8 cellular contexts compared by ENCODE assay signal in genomic region chr3:155701882-155702465, GRCh38. TPM values are rescaled to one million over a fixed set of nuclear protein-coding genes. Genes with fewer than 3 reads are reported as not detected.
DNase-seq lines count a peak whose midpoint lies in the region; ATAC-seq and TF ChIP-seq lines count a peak whose summit lies in the region.

No MANE protein-coding gene starts in this region.

- peak; percentile 51 for TF ChIP-seq CTCF in astrocyte of the spinal cord (IDR thresholded peaks at IDR 0.05; ENCODE audit: low read depth, low read length)
- peak; percentile 66 for TF ChIP-seq CTCF in thoracic aorta (IDR thresholded peaks at IDR 0.05)

- H3K27me3 Mint-ChIP-seq in activated CD8-positive, alpha-beta memory T cell treated with anti-CD3 and anti-CD28 coated beads, Interleukin-2, amount 10 ng/mL, durations not matched to agents 7 days and 5 days: peaks cover 7% of the 10 kb centered on the region

- CTCF ChIA-PET in activated CD8-positive, alpha-beta memory T cell treated with anti-CD3 and anti-CD28 coated beads, Interleukin-2, amount 10 ng/mL, durations not matched to agents 7 days and 5 days (lab: Charles Lee): interaction anchor here (0.5 to 2.9 kb wide), 11 partner anchors 9 to 498 kb away, joined by 3 to 28 read pairs (median 3); partner anchors contain the start of gene C3orf33

- H3K27ac ChIP-seq in iPS DF 6.9 (ENCODE audit: low read length): no peak overlapping the region
- no peak overlapping the region for H3K27ac ChIP-seq in thoracic aorta

- DNase-seq in activated CD8-positive, alpha-beta memory T cell treated with anti-CD3 and anti-CD28 coated beads, Interleukin-2, amount 10 ng/mL, durations not matched to agents 7 days and 5 days: no peak
- DNase-seq in activated CD8-positive, alpha-beta memory T cell treated with anti-CD3 and anti-CD28 coated beads for 24 hours: no peak
- DNase-seq in NCI-H446 treated with DMSO at 0.1 percent for 48 hours (lab: John Stamatoyannopoulos, UW) (peak; percentile 58), astrocyte of the spinal cord (ENCODE audit: low read depth, low spot score) (peak; percentile 71), iPS DF 6.9 (ENCODE audit: low read depth, low spot score) (peak; percentile 13), thoracic aorta (ENCODE audit: low spot score) (no peak)
- no peak for DNase-seq in activated CD4-positive, alpha-beta T cell treated with anti-CD3 and anti-CD28 coated beads for 48 hours

- WGBS in iPS DF 6.9 (ENCODE audit: insufficient coverage, insufficient read length): no CpG with 5 or more reads among the region's 5 CpGs

- H3K9me3 Mint-ChIP-seq in activated CD8-positive, alpha-beta memory T cell treated with anti-CD3 and anti-CD28 coated beads, Interleukin-2, amount 10 ng/mL, durations not matched to agents 7 days and 5 days (ENCODE audit: low read depth): no peaks in the 10 kb centered on the region

- no peak overlapping the region for H3K27ac Mint-ChIP-seq in activated CD8-positive, alpha-beta memory T cell treated with anti-CD3 and anti-CD28 coated beads, Interleukin-2, amount 10 ng/mL, durations not matched to agents 7 days and 5 days

- H3K9me3 ChIP-seq in iPS DF 6.9 (ENCODE audit: control insufficient read depth, insufficient read depth, low read length): no peaks in the 10 kb centered on the region
- H3K9me3 ChIP-seq in thoracic aorta: no peaks in the 10 kb centered on the region

- ATAC-seq in activated CD8-positive, alpha-beta memory T cell treated with anti-CD3 and anti-CD28 coated beads, Interleukin-2, amount 10 ng/mL, durations not matched to agents 7 days and 5 days: peak; percentile 45
- ATAC-seq in HG03378 (IDR thresholded peaks at IDR 0.05; ENCODE audit: unreplicated experiment) (peak; percentile 73), thoracic aorta (ENCODE audit: insufficient number of reproducible peaks, low FRiP score, low read depth) (peak; percentile 47)

- no peaks in the 10 kb centered on the region for H3K36me3 Mint-ChIP-seq in activated CD8-positive, alpha-beta memory T cell treated with anti-CD3 and anti-CD28 coated beads, Interleukin-2, amount 10 ng/mL, durations not matched to agents 7 days and 5 days

- no peaks in the 10 kb centered on the region for H3K36me3 ChIP-seq in iPS DF 6.9 (ENCODE audit: control insufficient read depth, insufficient read depth, low read length)
- H3K36me3 ChIP-seq in thoracic aorta: no peaks in the 10 kb centered on the region

- in situ Hi-C loops in astrocyte of the spinal cord (cut with HindIII; ENCODE audit: low sequenced_read_pairs): no loop called here

- no peak overlapping the region for H3K4me3 ChIP-seq in astrocyte of the spinal cord (ENCODE audit: low read depth, low read length)
- no peak overlapping the region for H3K4me3 ChIP-seq in iPS DF 6.9 (ENCODE audit: low read length)
- no peak overlapping the region for H3K4me3 ChIP-seq in thoracic aorta

- no peaks in the 10 kb centered on the region for H3K4me1 Mint-ChIP-seq in activated CD8-positive, alpha-beta memory T cell treated with anti-CD3 and anti-CD28 coated beads, Interleukin-2, amount 10 ng/mL, durations not matched to agents 7 days and 5 days

- H3K27me3 ChIP-seq in iPS DF 6.9 (ENCODE audit: control insufficient read depth, insufficient read depth, low read length): no peaks in the 10 kb centered on the region
- no peaks in the 10 kb centered on the region for H3K27me3 ChIP-seq in thoracic aorta (replicated peaks; ENCODE audit: insufficient read depth)

- H3K4me3 Mint-ChIP-seq in activated CD8-positive, alpha-beta memory T cell treated with anti-CD3 and anti-CD28 coated beads, Interleukin-2, amount 10 ng/mL, durations not matched to agents 7 days and 5 days: no peak overlapping the region

- no peaks in the 10 kb centered on the region; the same call in 1 of the 2 replicates for H3K4me1 ChIP-seq in iPS DF 6.9 (ENCODE audit: control insufficient read depth, insufficient read depth, low read length)
- H3K4me1 ChIP-seq in thoracic aorta (ENCODE audit: control insufficient read depth in 1 of 2, low read depth in 2 of 2): no peaks in the 10 kb centered on the region

RNA-seq across cellular contexts. Expression of gene PLCH1, which starts 42.9 kb away (rescaled TPM):
- under 1 TPM; 0.26 to 0.58 TPM for total RNA-seq in activated CD8-positive, alpha-beta memory T cell treated with anti-CD3 and anti-CD28 coated beads, Interleukin-2, amount 10 ng/mL, durations not matched to agents 7 days and 5 days
- under 1 TPM in 1 of 2 donors, not detected in 1; 0.28 TPM for total RNA-seq in thoracic aorta

Comparison
In these comparisons a context has a peak if more than half of its experiments do, and no peak if none do; other contexts are left out.
1. DNase-seq: peak in NCI-H446 treated with DMSO at 0.1 percent for 48 hours (single experiment), astrocyte of the spinal cord (single experiment) and iPS DF 6.9 (single experiment); none in activated CD8-positive, alpha-beta memory T cell treated with anti-CD3 and anti-CD28 coated beads, Interleukin-2, amount 10 ng/mL, durations not matched to agents 7 days and 5 days (single experiment), activated CD8-positive, alpha-beta memory T cell treated with anti-CD3 and anti-CD28 coated beads for 24 hours (single experiment), thoracic aorta (single experiment) and activated CD4-positive, alpha-beta T cell treated with anti-CD3 and anti-CD28 coated beads for 48 hours (single experiment).
2. Peak in every context shown above with its lines, with median percentiles within 50 percentile points of each other: ATAC-seq.